ENCODE assay signal across 2 cellular contexts in genomic region chr5:87755378-87755777, GRCh38.
TF ChIP-seq lines count a peak whose summit lies in the region.

No MANE protein-coding gene starts in this region.

TF ChIP-seq in GM23338, 12 proteins besides CTCF, POLR2A, EP300 and RAD21:
- TF ChIP-seq POLR2AphosphoS5 (IDR thresholded peaks at IDR 0.05; ENCODE audit: low read depth) (no peak), JUNB (IDR thresholded peaks at IDR 0.05; ENCODE audit: unreplicated experiment) (no peak), EZH2 (IDR thresholded peaks at IDR 0.05; ENCODE audit: low read depth, unreplicated experiment) (no peak), ZNF331 (CRISPR knock-in tag; IDR thresholded peaks at IDR 0.05; ENCODE audit: low read depth) (no peak), STAT1 (IDR thresholded peaks at IDR 0.05; ENCODE audit: unreplicated experiment) (no peak), ETS1 (IDR thresholded peaks at IDR 0.05) (no peak), CREB1 (CRISPR knock-in tag; IDR thresholded peaks at IDR 0.05; ENCODE audit: low read depth) (no peak), ZNF114 (CRISPR knock-in tag; IDR thresholded peaks at IDR 0.05) (no peak), EZH2phosphoT487 (IDR thresholded peaks at IDR 0.05; ENCODE audit: unreplicated experiment) (no peak), NANOG (IDR thresholded peaks at IDR 0.05; ENCODE audit: borderline replicate concordance) (peak; percentile 55; the same call in 1 of the 2 replicates)
- TF ChIP-seq, protein P1, sequence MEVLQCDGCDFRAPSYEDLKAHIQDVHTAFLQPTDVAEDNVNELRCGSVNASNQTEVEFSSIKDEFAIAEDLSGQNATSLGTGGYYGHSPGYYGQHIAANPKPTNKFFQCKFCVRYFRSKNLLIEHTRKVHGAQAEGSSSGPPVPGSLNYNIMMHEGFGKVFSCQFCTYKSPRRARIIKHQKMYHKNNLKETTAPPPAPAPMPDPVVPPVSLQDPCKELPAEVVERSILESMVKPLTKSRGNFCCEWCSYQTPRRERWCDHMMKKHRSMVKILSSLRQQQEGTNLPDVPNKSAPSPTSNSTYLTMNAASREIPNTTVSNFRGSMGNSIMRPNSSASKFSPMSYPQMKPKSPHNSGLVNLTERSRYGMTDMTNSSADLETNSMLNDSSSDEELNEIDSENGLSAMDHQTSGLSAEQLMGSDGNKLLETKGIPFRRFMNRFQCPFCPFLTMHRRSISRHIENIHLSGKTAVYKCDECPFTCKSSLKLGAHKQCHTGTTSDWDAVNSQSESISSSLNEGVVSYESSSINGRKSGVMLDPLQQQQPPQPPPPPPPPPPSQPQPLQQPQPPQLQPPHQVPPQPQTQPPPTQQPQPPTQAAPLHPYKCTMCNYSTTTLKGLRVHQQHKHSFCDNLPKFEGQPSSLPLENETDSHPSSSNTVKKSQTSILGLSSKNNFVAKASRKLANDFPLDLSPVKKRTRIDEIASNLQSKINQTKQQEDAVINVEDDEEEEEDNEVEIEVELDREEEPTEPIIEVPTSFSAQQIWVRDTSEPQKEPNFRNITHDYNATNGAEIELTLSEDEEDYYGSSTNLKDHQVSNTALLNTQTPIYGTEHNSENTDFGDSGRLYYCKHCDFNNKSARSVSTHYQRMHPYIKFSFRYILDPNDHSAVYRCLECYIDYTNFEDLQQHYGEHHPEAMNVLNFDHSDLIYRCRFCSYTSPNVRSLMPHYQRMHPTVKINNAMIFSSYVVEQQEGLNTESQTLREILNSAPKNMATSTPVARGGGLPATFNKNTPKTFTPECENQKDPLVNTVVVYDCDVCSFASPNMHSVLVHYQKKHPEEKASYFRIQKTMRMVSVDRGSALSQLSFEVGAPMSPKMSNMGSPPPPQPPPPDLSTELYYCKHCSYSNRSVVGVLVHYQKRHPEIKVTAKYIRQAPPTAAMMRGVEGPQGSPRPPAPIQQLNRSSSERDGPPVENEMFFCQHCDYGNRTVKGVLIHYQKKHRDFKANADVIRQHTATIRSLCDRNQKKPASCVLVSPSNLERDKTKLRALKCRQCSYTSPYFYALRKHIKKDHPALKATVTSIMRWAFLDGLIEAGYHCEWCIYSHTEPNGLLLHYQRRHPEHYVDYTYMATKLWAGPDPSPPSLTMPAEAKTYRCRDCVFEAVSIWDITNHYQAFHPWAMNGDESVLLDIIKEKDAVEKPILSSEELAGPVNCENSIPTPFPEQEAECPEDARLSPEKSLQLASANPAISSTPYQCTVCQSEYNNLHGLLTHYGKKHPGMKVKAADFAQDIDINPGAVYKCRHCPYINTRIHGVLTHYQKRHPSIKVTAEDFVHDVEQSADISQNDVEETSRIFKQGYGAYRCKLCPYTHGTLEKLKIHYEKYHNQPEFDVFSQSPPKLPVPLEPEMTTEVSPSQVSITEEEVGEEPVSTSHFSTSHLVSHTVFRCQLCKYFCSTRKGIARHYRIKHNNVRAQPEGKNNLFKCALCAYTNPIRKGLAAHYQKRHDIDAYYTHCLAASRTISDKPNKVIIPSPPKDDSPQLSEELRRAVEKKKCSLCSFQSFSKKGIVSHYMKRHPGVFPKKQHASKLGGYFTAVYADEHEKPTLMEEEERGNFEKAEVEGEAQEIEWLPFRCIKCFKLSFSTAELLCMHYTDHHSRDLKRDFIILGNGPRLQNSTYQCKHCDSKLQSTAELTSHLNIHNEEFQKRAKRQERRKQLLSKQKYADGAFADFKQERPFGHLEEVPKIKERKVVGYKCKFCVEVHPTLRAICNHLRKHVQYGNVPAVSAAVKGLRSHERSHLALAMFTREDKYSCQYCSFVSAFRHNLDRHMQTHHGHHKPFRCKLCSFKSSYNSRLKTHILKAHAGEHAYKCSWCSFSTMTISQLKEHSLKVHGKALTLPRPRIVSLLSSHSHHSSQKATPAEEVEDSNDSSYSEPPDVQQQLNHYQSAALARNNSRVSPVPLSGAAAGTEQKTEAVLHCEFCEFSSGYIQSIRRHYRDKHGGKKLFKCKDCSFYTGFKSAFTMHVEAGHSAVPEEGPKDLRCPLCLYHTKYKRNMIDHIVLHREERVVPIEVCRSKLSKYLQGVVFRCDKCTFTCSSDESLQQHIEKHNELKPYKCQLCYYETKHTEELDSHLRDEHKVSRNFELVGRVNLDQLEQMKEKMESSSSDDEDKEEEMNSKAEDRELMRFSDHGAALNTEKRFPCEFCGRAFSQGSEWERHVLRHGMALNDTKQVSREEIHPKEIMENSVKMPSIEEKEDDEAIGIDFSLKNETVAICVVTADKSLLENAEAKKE (CRISPR knock-in tag; IDR thresholded peaks at IDR 0.05), result peak; percentile 97

TF ChIP-seq in H1, 55 proteins besides CTCF, POLR2A, EP300 and RAD21:
- TF ChIP-seq POU5F1 (IDR thresholded peaks at IDR 0.05; ENCODE audit: low read depth, low read length), result no peak
- TF ChIP-seq GTF2F1 (IDR thresholded peaks at IDR 0.05; ENCODE audit: borderline replicate concordance, low read depth, low read length), result no peak
- TF ChIP-seq, protein P2, sequence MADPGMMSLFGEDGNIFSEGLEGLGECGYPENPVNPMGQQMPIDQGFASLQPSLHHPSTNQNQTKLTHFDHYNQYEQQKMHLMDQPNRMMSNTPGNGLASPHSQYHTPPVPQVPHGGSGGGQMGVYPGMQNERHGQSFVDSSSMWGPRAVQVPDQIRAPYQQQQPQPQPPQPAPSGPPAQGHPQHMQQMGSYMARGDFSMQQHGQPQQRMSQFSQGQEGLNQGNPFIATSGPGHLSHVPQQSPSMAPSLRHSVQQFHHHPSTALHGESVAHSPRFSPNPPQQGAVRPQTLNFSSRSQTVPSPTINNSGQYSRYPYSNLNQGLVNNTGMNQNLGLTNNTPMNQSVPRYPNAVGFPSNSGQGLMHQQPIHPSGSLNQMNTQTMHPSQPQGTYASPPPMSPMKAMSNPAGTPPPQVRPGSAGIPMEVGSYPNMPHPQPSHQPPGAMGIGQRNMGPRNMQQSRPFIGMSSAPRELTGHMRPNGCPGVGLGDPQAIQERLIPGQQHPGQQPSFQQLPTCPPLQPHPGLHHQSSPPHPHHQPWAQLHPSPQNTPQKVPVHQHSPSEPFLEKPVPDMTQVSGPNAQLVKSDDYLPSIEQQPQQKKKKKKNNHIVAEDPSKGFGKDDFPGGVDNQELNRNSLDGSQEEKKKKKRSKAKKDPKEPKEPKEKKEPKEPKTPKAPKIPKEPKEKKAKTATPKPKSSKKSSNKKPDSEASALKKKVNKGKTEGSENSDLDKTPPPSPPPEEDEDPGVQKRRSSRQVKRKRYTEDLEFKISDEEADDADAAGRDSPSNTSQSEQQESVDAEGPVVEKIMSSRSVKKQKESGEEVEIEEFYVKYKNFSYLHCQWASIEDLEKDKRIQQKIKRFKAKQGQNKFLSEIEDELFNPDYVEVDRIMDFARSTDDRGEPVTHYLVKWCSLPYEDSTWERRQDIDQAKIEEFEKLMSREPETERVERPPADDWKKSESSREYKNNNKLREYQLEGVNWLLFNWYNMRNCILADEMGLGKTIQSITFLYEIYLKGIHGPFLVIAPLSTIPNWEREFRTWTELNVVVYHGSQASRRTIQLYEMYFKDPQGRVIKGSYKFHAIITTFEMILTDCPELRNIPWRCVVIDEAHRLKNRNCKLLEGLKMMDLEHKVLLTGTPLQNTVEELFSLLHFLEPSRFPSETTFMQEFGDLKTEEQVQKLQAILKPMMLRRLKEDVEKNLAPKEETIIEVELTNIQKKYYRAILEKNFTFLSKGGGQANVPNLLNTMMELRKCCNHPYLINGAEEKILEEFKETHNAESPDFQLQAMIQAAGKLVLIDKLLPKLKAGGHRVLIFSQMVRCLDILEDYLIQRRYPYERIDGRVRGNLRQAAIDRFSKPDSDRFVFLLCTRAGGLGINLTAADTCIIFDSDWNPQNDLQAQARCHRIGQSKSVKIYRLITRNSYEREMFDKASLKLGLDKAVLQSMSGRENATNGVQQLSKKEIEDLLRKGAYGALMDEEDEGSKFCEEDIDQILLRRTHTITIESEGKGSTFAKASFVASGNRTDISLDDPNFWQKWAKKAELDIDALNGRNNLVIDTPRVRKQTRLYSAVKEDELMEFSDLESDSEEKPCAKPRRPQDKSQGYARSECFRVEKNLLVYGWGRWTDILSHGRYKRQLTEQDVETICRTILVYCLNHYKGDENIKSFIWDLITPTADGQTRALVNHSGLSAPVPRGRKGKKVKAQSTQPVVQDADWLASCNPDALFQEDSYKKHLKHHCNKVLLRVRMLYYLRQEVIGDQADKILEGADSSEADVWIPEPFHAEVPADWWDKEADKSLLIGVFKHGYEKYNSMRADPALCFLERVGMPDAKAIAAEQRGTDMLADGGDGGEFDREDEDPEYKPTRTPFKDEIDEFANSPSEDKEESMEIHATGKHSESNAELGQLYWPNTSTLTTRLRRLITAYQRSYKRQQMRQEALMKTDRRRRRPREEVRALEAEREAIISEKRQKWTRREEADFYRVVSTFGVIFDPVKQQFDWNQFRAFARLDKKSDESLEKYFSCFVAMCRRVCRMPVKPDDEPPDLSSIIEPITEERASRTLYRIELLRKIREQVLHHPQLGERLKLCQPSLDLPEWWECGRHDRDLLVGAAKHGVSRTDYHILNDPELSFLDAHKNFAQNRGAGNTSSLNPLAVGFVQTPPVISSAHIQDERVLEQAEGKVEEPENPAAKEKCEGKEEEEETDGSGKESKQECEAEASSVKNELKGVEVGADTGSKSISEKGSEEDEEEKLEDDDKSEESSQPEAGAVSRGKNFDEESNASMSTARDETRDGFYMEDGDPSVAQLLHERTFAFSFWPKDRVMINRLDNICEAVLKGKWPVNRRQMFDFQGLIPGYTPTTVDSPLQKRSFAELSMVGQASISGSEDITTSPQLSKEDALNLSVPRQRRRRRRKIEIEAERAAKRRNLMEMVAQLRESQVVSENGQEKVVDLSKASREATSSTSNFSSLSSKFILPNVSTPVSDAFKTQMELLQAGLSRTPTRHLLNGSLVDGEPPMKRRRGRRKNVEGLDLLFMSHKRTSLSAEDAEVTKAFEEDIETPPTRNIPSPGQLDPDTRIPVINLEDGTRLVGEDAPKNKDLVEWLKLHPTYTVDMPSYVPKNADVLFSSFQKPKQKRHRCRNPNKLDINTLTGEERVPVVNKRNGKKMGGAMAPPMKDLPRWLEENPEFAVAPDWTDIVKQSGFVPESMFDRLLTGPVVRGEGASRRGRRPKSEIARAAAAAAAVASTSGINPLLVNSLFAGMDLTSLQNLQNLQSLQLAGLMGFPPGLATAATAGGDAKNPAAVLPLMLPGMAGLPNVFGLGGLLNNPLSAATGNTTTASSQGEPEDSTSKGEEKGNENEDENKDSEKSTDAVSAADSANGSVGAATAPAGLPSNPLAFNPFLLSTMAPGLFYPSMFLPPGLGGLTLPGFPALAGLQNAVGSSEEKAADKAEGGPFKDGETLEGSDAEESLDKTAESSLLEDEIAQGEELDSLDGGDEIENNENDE (IDR thresholded peaks at IDR 0.05; ENCODE audit: insufficient replicate concordance, low read length), result peak; percentile 20
- TF ChIP-seq RNF2 (IDR thresholded peaks at IDR 0.05; ENCODE audit: borderline replicate concordance, low read depth, low read length, missing control alignments, poor library complexity, severe bottlenecking), result no peak
- no peak for TF ChIP-seq RBBP5 (IDR thresholded peaks at IDR 0.05; ENCODE audit: borderline replicate concordance, low read depth, low read length)
